In the genomic region with DNA sequence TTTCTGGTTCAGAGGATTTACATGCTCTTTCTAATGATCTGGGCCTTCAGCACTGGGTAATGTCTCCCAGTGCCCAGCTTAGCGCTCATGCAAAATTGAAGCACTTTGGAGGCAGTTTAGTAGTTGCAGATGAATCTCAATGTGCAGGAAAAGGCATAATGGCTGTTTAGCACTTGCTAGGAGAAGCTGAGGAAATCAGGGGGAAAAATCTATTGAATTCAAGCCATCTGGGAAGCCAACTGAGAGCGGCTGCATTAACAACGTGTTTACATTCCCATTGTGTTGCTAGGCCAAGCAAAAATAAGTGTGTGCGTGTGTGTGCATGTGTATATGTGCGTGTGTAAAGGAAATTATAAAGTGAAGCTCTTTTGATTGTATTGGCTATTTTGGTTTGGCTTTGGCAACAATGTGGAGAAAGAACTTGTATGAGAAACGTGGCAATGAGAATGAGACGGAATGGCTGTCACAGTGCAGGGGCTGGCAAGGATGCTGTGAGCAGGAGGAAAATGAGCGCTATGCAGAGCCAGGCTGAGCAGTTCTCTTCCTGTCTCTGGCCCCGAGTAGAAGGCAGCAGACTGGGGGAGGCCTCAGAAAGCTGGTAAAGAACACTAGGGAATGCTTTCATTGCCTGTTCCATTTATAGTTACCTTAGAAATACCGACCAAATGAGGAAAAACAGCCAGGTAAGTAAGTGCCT, we compare ENCODE assay signal across 15 cellular contexts.
DNase-seq lines count a peak whose midpoint lies in the region; TF ChIP-seq lines count a peak whose summit lies in the region.
"Had no signal": no experiment of that assay in that cellular context is flagged by ENCODE, and none has a peak within 500 bp of the region (broad histone marks: within the 10 kb centered on the region; RNA-seq: fewer than 3 reads in every experiment).

No MANE protein-coding gene starts in this region.

- TF ChIP-seq CTCF in H9 (conservative IDR thresholded peaks at IDR 0.05) (no peak), dorsolateral prefrontal cortex (IDR thresholded peaks at IDR 0.05 in 54 of 56, conservative IDR thresholded peaks at IDR 0.05 in 2 of 56; ENCODE audit: low read depth in 1 of 56, partially characterized antibody in 56 of 56) (peak in 2 of 56 donors; percentile 2 to 4), neural crest cell (conservative IDR thresholded peaks at IDR 0.05) (no peak), OCI-LY7 (conservative IDR thresholded peaks at IDR 0.05; ENCODE audit: low read length) (no peak), HFFc6 (IDR thresholded peaks at IDR 0.05) (no peak)

- no peaks in the 10 kb centered on the region; the same call in 1 of the 2 replicates for H3K27me3 Mint-ChIP-seq in H9 (ENCODE audit: low read depth)
- no peaks in the 10 kb centered on the region for H3K27me3 Mint-ChIP-seq in neural crest cell (ENCODE audit: low read depth)
- H3K27me3 Mint-ChIP-seq in HFFc6 (ENCODE audit: insufficient read depth) = no peaks in the 10 kb centered on the region; the same call in 1 of the 2 replicates

- H3K4me3 ChIP-seq in dorsolateral prefrontal cortex (peak overlapping the region in 7 of 59 donors; percentile 3 to 23 (median 9)), OCI-LY7 (ENCODE audit: low read depth, low read length, poor library complexity, severe bottlenecking) (no peak overlapping the region)
- H3K4me3 ChIP-seq: esophagus squamous epithelium, left lung, upper lobe of right lung had no signal

- H3K4me1 Mint-ChIP-seq in H9 (peaks cover 5% of the 10 kb centered on the region in 2 experiments), neural crest cell (peaks cover 36% of the 10 kb centered on the region), HFFc6 (ENCODE audit: low read depth) (no peaks in the 10 kb centered on the region)

- H3K56ac ChIP-seq in H9 (ENCODE audit: insufficient read length, low read depth, low read length) = no peak overlapping the region

- H4K5ac ChIP-seq in H9 (ENCODE audit: insufficient read length, low read depth, low read length) = no peak overlapping the region

- CTCF ChIA-PET in OCI-LY7 (lab: Charles Lee; ENCODE audit: unreplicated experiment) = no interaction called here

- no peak overlapping the region for H3K18ac ChIP-seq in H9 (ENCODE audit: insufficient read length, low read depth, low read length)

- H3K27ac Mint-ChIP-seq in H9 = peak overlapping the region in 1 of 3 experiments; percentile 60; a peak in 1 of 7 replicates
- H3K27ac Mint-ChIP-seq in neural crest cell (ENCODE audit: unreplicated experiment) = peak overlapping the region; percentile 63
- no peak overlapping the region for H3K27ac Mint-ChIP-seq in HFFc6
- H3K27ac Mint-ChIP-seq: activated naive CD8-positive, alpha-beta T cell had no signal

- H3K79me1 ChIP-seq in H9 (ENCODE audit: insufficient read depth, low read depth, low read length, poor library complexity, severe bottlenecking) = no peaks in the 10 kb centered on the region

- no TSS peak for BruUV-seq in OCI-LY7 (replicated peaks; lab: Mats Ljungman, UMichigan)

- no peak overlapping the region for H2BK15ac ChIP-seq in H9 (ENCODE audit: low read depth, low read length)

- H3K4me1 ChIP-seq in H9 (ENCODE audit: insufficient read depth, low read length) (peaks cover 4% of the 10 kb centered on the region; the same call in 1 of the 2 replicates), OCI-LY7 (ENCODE audit: insufficient read depth, low read length, poor library complexity, severe bottlenecking) (no peaks in the 10 kb centered on the region)
- H3K4me1 ChIP-seq: esophagus squamous epithelium, left lung, upper lobe of right lung had no signal

- H3K27me3 ChIP-seq in H9 (ENCODE audit: insufficient read depth, low read length) (no peaks in the 10 kb centered on the region), dorsolateral prefrontal cortex (no peaks in the 10 kb centered on the region)
- H3K27me3 ChIP-seq: brain microvascular endothelial cell, esophagus squamous epithelium, left lung, upper lobe of right lung had no signal

- no peak overlapping the region for H3K23ac ChIP-seq in H9 (ENCODE audit: insufficient read length, low read depth, low read length)

- H3K27ac ChIP-seq in H9 (ENCODE audit: insufficient read length, low read depth, low read length) = no peak overlapping the region
- peak overlapping the region; percentile 49 to 94 (median 85) for H3K27ac ChIP-seq in dorsolateral prefrontal cortex
- no peak overlapping the region for H3K27ac ChIP-seq in OCI-LY7 (ENCODE audit: low read depth, low read length, poor library complexity, severe bottlenecking)
- H3K27ac ChIP-seq: brain microvascular endothelial cell, esophagus squamous epithelium, left lung, upper lobe of right lung had no signal

- H4K91ac ChIP-seq in H9 (ENCODE audit: insufficient read length, low read depth, low read length) = no peak overlapping the region

- intact Hi-C loops in dorsolateral prefrontal cortex (cut with DNase I) (no loop called here), OCI-LY7 (cut with micrococcal nuclease; ENCODE audit: unreplicated experiment) (no loop called here)

- peak overlapping the region; percentile 23 for H2AFZ ChIP-seq in H9 (ENCODE audit: low read length)
- H2AFZ ChIP-seq in OCI-LY7 (ENCODE audit: low read length) = no peak overlapping the region

- H3K9me3 Mint-ChIP-seq in H9 (no peaks in the 10 kb centered on the region), neural crest cell (no peaks in the 10 kb centered on the region), HFFc6 (peaks cover 22% of the 10 kb centered on the region)

- no peak overlapping the region for H3K4ac ChIP-seq in H9 (ENCODE audit: low read depth, low read length)

- POLR2A ChIA-PET in OCI-LY7 (lab: Charles Lee) = no interaction called here

- no peak overlapping the region for H3K14ac ChIP-seq in H9 (ENCODE audit: insufficient read depth, low read length)

- no peaks in the 10 kb centered on the region for H3K9me2 ChIP-seq in OCI-LY7 (ENCODE audit: insufficient read depth, low read length)

- peak overlapping the region; percentile 33 for H4K8ac ChIP-seq in H9 (replicated peaks; ENCODE audit: insufficient read length, low read depth, low read length)

- no peak for DNase-seq in H9
- DNase-seq in NCI-H2227 treated with DMSO at 0.1 percent for 48 hours (lab: John Stamatoyannopoulos, UW) = peak; percentile 20
- peak in 3 of 10 donors; percentile 33 to 49 (median 41) for DNase-seq in dorsolateral prefrontal cortex
- DNase-seq in neural crest cell (ENCODE audit: low read depth, low spot score) = no peak
- no peak for DNase-seq in OCI-LY7 (ENCODE audit: low spot score)
- no peak for DNase-seq in HFFc6
- DNase-seq in amniotic stem cell (lab: John Stamatoyannopoulos, UW) = no peak
- DNase-seq: activated CD4-positive, alpha-beta T cell treated with anti-CD3 and anti-CD28 coated beads for 1 hour; brain microvascular endothelial cell; esophagus squamous epithelium; left lung; NCI-H2107; stimulated activated naive CD4-positive, alpha-beta T cell; upper lobe of right lung had no signal

- H4K20me1 ChIP-seq in H9 (ENCODE audit: control insufficient read depth, insufficient read depth, insufficient read length) (no peaks in the 10 kb centered on the region), OCI-LY7 (ENCODE audit: insufficient read depth, low read length) (no peaks in the 10 kb centered on the region)

- H2BK12ac ChIP-seq in H9 (ENCODE audit: insufficient read length, low read depth, low read length) = no peak overlapping the region

- no peak overlapping the region for H2BK120ac ChIP-seq in H9 (ENCODE audit: low read depth, low read length, poor library complexity, severe bottlenecking)

- H3K9ac ChIP-seq in H9 (ENCODE audit: extremely low read depth, insufficient read length, low read length) = no peak overlapping the region

- no peak overlapping the region for H3K4me2 ChIP-seq in H9 (ENCODE audit: insufficient read depth, insufficient read length, low read length)
- no peak overlapping the region for H3K4me2 ChIP-seq in OCI-LY7 (ENCODE audit: low read length)

- no peaks in the 10 kb centered on the region for H3K9me3 ChIP-seq in H9 (ENCODE audit: control insufficient read depth, low read depth, low read length)
- H3K9me3 ChIP-seq in OCI-LY7 (ENCODE audit: low read length) = no peaks in the 10 kb centered on the region
- H3K9me3 ChIP-seq: esophagus squamous epithelium, left lung, upper lobe of right lung had no signal

- WGBS in H9 (ENCODE audit: extremely low coverage, insufficient read length, low lambda C conversion rate) = no CpG with 5 or more reads among the region's 10 CpGs

- H3T11ph ChIP-seq in H9 (ENCODE audit: low read length) = no peak overlapping the region

- H3K79me2 ChIP-seq in H9 (ENCODE audit: insufficient read depth, low read length) (no peaks in the 10 kb centered on the region), OCI-LY7 (ENCODE audit: insufficient read depth, low read depth, low read length) (no peaks in the 10 kb centered on the region)

- no peaks in the 10 kb centered on the region for H3K36me3 ChIP-seq in OCI-LY7 (ENCODE audit: insufficient read depth, low read length)
- H3K36me3 ChIP-seq: brain microvascular endothelial cell, esophagus squamous epithelium, left lung, upper lobe of right lung had no signal

- H3K36me3 Mint-ChIP-seq in H9 (ENCODE audit: insufficient read depth in 1 of 3, low read depth in 3 of 3) = no peaks in the 10 kb centered on the region
- no peaks in the 10 kb centered on the region for H3K36me3 Mint-ChIP-seq in neural crest cell (ENCODE audit: low read depth)
- no peaks in the 10 kb centered on the region for H3K36me3 Mint-ChIP-seq in HFFc6 (ENCODE audit: low read depth)
- H3K36me3 Mint-ChIP-seq: activated naive CD8-positive, alpha-beta T cell had no signal

- H2BK5ac ChIP-seq in H9 (ENCODE audit: insufficient read length, low read length) = no peak overlapping the region

- no peak overlapping the region for H2AK5ac ChIP-seq in H9 (ENCODE audit: insufficient read length, low read length)

- no peak overlapping the region for H2BK20ac ChIP-seq in H9 (ENCODE audit: low read depth, low read length, poor library complexity, severe bottlenecking)

- H3K23me2 ChIP-seq in H9 (ENCODE audit: insufficient read length, low read depth, low read length, poor library complexity, severe bottlenecking) = no peaks in the 10 kb centered on the region

- H3K4me3 Mint-ChIP-seq in H9 (no peak overlapping the region; a peak in 1 of 5 replicates), neural crest cell (no peak overlapping the region), HFFc6 (no peak overlapping the region)
- H3K4me3 Mint-ChIP-seq: activated naive CD8-positive, alpha-beta T cell had no signal

Comparison
In these comparisons a context has a peak if more than half of its experiments do, and no peak if none do; other contexts are left out.
1. H3K27ac ChIP-seq: peak in dorsolateral prefrontal cortex (59 of 59); none in H9 (single experiment) and OCI-LY7 (single experiment).